Comparison of ENCODE assay signal across 1 cellular context in genomic region chr2:217090024-217090473, GRCh38.
TF ChIP-seq lines count a peak whose summit lies in the region.

No MANE protein-coding gene starts in this region.

TF ChIP-seq in K562, 482 proteins besides CTCF, POLR2A, EP300 and RAD21 (continued from another document and continues in another):
- TF ChIP-seq, protein P1, sequence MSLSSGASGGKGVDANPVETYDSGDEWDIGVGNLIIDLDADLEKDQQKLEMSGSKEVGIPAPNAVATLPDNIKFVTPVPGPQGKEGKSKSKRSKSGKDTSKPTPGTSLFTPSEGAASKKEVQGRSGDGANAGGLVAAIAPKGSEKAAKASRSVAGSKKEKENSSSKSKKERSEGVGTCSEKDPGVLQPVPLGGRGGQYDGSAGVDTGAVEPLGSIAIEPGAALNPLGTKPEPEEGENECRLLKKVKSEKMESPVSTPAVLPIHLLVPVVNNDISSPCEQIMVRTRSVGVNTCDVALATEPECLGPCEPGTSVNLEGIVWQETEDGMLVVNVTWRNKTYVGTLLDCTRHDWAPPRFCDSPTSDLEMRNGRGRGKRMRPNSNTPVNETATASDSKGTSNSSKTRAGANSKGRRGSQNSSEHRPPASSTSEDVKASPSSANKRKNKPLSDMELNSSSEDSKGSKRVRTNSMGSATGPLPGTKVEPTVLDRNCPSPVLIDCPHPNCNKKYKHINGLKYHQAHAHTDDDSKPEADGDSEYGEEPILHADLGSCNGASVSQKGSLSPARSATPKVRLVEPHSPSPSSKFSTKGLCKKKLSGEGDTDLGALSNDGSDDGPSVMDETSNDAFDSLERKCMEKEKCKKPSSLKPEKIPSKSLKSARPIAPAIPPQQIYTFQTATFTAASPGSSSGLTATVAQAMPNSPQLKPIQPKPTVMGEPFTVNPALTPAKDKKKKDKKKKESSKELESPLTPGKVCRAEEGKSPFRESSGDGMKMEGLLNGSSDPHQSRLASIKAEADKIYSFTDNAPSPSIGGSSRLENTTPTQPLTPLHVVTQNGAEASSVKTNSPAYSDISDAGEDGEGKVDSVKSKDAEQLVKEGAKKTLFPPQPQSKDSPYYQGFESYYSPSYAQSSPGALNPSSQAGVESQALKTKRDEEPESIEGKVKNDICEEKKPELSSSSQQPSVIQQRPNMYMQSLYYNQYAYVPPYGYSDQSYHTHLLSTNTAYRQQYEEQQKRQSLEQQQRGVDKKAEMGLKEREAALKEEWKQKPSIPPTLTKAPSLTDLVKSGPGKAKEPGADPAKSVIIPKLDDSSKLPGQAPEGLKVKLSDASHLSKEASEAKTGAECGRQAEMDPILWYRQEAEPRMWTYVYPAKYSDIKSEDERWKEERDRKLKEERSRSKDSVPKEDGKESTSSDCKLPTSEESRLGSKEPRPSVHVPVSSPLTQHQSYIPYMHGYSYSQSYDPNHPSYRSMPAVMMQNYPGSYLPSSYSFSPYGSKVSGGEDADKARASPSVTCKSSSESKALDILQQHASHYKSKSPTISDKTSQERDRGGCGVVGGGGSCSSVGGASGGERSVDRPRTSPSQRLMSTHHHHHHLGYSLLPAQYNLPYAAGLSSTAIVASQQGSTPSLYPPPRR (CRISPR knock-in tag; IDR thresholded peaks at IDR 0.05; ENCODE audit: borderline replicate concordance): no peak
- TF ChIP-seq ZNF232 (CRISPR knock-in tag; IDR thresholded peaks at IDR 0.05) (no peak), MTA2 (IDR thresholded peaks at IDR 0.05; ENCODE audit: low read depth) (0 out of 2 replicates have a peak, but pooled peaks have one; percentile 14), JUND (IDR thresholded peaks at IDR 0.05; ENCODE audit: borderline replicate concordance, low read depth, low read length) (no peak), JUND (tag; IDR thresholded peaks at IDR 0.05; ENCODE audit: borderline replicate concordance, low read depth, low read length) (peak; percentile 49; the same call in 2 of the 3 replicates), TBP (optimal IDR thresholded peaks at IDR 0.05; ENCODE audit: low read depth, low read length) (no peak), CC2D1A (IDR thresholded peaks at IDR 0.05) (no peak), CBFA2T3 (IDR thresholded peaks at IDR 0.05) (peak; percentile 47), TRIM24 (IDR thresholded peaks at IDR 0.05) (0 out of 4 replicates have a peak, but pooled peaks of 1 of the 2 experiments have one; percentile 12), STAT5B (CRISPR knock-in tag; IDR thresholded peaks at IDR 0.05) (no peak), EZH2 (IDR thresholded peaks at IDR 0.05; ENCODE audit: borderline replicate concordance, low read depth, low read length) (no peak), SMARCA4 (IDR thresholded peaks at IDR 0.05) (peak; percentile 81), ZNF766 (CRISPR knock-in tag; conservative IDR thresholded peaks at IDR 0.05) (0 out of 2 replicates have a peak, but pooled peaks have one; percentile 17), SMARCE1 (IDR thresholded peaks at IDR 0.05) (peak; percentile 81), RBM39 (optimal IDR thresholded peaks at IDR 0.05; ENCODE audit: low read depth, low read length) (no peak), RUNX1 (IDR thresholded peaks at IDR 0.05; ENCODE audit: low read depth) (no peak), JUN (IDR thresholded peaks at IDR 0.05; ENCODE audit: borderline replicate concordance, low read depth, low read length) (no peak), JUN (CRISPR knock-in tag; IDR thresholded peaks at IDR 0.05; ENCODE audit: borderline replicate concordance) (no peak), NR2C2 (CRISPR knock-in tag; IDR thresholded peaks at IDR 0.05) (no peak), NR2C2 (tag; IDR thresholded peaks at IDR 0.05) (peak; percentile 43; the same call in 1 of the 2 replicates), MCM7 (IDR thresholded peaks at IDR 0.05) (no peak), IFI16 (CRISPR knock-in tag; IDR thresholded peaks at IDR 0.05) (no peak), ZNF76 (CRISPR knock-in tag; IDR thresholded peaks at IDR 0.05; ENCODE audit: borderline replicate concordance) (no peak), NR4A1 (CRISPR knock-in tag; IDR thresholded peaks at IDR 0.05) (no peak), NR4A1 (tag; IDR thresholded peaks at IDR 0.05) (no peak), CREBBP (IDR thresholded peaks at IDR 0.05; ENCODE audit: low read depth, low read length) (no peak), ZNF239 (CRISPR knock-in tag; IDR thresholded peaks at IDR 0.05) (no peak), ZNF347 (CRISPR knock-in tag; IDR thresholded peaks at IDR 0.05; ENCODE audit: low read depth) (no peak), TEAD1 (CRISPR knock-in tag; IDR thresholded peaks at IDR 0.05) (no peak), GATAD2B (IDR thresholded peaks at IDR 0.05; ENCODE audit: borderline replicate concordance) (0 out of 2 replicates have a peak, but pooled peaks have one; percentile 7), FOXJ2 (tag; IDR thresholded peaks at IDR 0.05) (no peak), RHOXF2B (CRISPR knock-in tag; conservative IDR thresholded peaks at IDR 0.05) (no peak), ATF6 (CRISPR knock-in tag; IDR thresholded peaks at IDR 0.05) (no peak), TBL1XR1 (IDR thresholded peaks at IDR 0.05; ENCODE audit: low read length in 2 of 2) (0 out of 4 replicates have a peak, but pooled peaks of 1 of the 2 experiments have one; percentile 7), ZNF23 (CRISPR knock-in tag; IDR thresholded peaks at IDR 0.05) (no peak), SPI1 (IDR thresholded peaks at IDR 0.05; ENCODE audit: borderline replicate concordance, low read depth, low read length) (peak; percentile 92), ETV6 (IDR thresholded peaks at IDR 0.05; ENCODE audit: borderline replicate concordance in 1 of 2, low read depth in 2 of 2, low read length in 1 of 2) (peak in 1 of 2 experiments; percentile 31; a peak in 1 of 4 replicates), ETV6 (CRISPR knock-in tag; IDR thresholded peaks at IDR 0.05; ENCODE audit: borderline replicate concordance) (no peak), ZNF174 (CRISPR knock-in tag; IDR thresholded peaks at IDR 0.05) (no peak), EP400 (IDR thresholded peaks at IDR 0.05) (peak; percentile 29; the same call in 1 of the 2 replicates), SAFB (IDR thresholded peaks at IDR 0.05; ENCODE audit: borderline replicate concordance, low read depth, low read length) (no peak), SIRT6 (IDR thresholded peaks at IDR 0.05; ENCODE audit: low read depth, low read length) (no peak), E2F8 (IDR thresholded peaks at IDR 0.05; ENCODE audit: low read depth, partially characterized antibody) (no peak), RBBP5 (IDR thresholded peaks at IDR 0.05; ENCODE audit: borderline replicate concordance, insufficient read depth, low read length, poor library complexity, severe bottlenecking) (no peak), NCOR1 (IDR thresholded peaks at IDR 0.05) (0 out of 2 replicates have a peak, but pooled peaks have one; percentile 31), CBX2 (IDR thresholded peaks at IDR 0.05; ENCODE audit: insufficient read depth, low read length, poor library complexity, severe bottlenecking) (no peak)
- TF ChIP-seq, protein P2, sequence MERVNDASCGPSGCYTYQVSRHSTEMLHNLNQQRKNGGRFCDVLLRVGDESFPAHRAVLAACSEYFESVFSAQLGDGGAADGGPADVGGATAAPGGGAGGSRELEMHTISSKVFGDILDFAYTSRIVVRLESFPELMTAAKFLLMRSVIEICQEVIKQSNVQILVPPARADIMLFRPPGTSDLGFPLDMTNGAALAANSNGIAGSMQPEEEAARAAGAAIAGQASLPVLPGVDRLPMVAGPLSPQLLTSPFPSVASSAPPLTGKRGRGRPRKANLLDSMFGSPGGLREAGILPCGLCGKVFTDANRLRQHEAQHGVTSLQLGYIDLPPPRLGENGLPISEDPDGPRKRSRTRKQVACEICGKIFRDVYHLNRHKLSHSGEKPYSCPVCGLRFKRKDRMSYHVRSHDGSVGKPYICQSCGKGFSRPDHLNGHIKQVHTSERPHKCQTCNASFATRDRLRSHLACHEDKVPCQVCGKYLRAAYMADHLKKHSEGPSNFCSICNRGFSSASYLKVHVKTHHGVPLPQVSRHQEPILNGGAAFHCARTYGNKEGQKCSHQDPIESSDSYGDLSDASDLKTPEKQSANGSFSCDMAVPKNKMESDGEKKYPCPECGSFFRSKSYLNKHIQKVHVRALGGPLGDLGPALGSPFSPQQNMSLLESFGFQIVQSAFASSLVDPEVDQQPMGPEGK (CRISPR knock-in tag; IDR thresholded peaks at IDR 0.05; ENCODE audit: borderline replicate concordance): no peak
- TF ChIP-seq, protein P3, sequence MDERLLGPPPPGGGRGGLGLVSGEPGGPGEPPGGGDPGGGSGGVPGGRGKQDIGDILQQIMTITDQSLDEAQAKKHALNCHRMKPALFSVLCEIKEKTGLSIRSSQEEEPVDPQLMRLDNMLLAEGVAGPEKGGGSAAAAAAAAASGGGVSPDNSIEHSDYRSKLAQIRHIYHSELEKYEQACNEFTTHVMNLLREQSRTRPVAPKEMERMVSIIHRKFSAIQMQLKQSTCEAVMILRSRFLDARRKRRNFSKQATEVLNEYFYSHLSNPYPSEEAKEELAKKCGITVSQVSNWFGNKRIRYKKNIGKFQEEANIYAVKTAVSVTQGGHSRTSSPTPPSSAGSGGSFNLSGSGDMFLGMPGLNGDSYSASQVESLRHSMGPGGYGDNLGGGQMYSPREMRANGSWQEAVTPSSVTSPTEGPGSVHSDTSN (CRISPR knock-in tag; IDR thresholded peaks at IDR 0.05; ENCODE audit: low read depth): no peak
- TF ChIP-seq, protein P3 (tag; conservative IDR thresholded peaks at IDR 0.05; ENCODE audit: low read depth): peak; percentile 64
- TF ChIP-seq, protein P4, sequence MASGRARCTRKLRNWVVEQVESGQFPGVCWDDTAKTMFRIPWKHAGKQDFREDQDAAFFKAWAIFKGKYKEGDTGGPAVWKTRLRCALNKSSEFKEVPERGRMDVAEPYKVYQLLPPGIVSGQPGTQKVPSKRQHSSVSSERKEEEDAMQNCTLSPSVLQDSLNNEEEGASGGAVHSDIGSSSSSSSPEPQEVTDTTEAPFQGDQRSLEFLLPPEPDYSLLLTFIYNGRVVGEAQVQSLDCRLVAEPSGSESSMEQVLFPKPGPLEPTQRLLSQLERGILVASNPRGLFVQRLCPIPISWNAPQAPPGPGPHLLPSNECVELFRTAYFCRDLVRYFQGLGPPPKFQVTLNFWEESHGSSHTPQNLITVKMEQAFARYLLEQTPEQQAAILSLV (tag; IDR thresholded peaks at IDR 0.05): no peak
- TF ChIP-seq, protein P5, sequence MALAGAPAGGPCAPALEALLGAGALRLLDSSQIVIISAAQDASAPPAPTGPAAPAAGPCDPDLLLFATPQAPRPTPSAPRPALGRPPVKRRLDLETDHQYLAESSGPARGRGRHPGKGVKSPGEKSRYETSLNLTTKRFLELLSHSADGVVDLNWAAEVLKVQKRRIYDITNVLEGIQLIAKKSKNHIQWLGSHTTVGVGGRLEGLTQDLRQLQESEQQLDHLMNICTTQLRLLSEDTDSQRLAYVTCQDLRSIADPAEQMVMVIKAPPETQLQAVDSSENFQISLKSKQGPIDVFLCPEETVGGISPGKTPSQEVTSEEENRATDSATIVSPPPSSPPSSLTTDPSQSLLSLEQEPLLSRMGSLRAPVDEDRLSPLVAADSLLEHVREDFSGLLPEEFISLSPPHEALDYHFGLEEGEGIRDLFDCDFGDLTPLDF (CRISPR knock-in tag; IDR thresholded peaks at IDR 0.05): no peak
- TF ChIP-seq, protein P6, sequence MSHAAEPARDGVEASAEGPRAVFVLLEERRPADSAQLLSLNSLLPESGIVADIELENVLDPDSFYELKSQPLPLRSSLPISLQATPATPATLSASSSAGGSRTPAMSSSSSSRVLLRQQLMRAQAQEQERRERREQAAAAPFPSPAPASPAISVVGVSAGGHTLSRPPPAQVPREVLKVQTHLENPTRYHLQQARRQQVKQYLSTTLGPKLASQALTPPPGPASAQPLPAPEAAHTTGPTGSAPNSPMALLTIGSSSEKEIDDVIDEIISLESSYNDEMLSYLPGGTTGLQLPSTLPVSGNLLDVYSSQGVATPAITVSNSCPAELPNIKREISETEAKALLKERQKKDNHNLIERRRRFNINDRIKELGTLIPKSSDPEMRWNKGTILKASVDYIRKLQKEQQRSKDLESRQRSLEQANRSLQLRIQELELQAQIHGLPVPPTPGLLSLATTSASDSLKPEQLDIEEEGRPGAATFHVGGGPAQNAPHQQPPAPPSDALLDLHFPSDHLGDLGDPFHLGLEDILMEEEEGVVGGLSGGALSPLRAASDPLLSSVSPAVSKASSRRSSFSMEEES (CRISPR knock-in tag; IDR thresholded peaks at IDR 0.05): no peak
